Comparison of ENCODE assay signal across 29 cellular contexts in the genomic region with DNA sequence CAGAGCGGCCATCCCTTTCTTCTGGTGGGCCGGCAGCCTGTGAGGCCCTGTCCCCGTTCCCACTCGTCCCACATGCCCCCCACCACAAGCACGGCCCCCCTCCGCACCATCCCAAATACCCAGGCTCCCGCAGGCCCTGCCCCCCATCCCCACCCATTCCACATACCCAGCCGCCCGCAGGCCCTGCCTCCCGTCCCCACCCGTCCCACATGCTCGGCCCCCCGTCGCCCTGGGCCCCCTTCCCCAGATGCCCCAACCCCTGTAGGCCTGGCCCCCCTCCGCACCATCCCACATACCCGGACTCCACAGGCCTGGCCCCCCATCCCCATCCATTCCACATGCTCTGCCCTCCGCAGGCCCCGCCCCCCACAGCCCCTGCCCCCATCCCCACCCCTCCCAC. TPM values are rescaled to one million over a fixed set of nuclear protein-coding genes. Genes with fewer than 3 reads are reported as not detected.
"Had no signal": no experiment of that assay in that cellular context is flagged by ENCODE, and none has a peak within 500 bp of the region (broad histone marks: within the 10 kb centered on the region; RNA-seq: fewer than 3 reads in every experiment).

No MANE protein-coding gene starts in this region.

- H3K27ac ChIP-seq: esophagus squamous epithelium, gastroesophageal sphincter, neural progenitor cell, pancreas, testis, transverse colon had no signal

- H3K9me3 Mint-ChIP-seq: central memory CD8-positive, alpha-beta T cell; dendritic cell treated with granulocyte-macrophage colony-stimulating factor and Interleukin-4, amounts not matched to agents 40 ng/mL and 50 ng/mL, for 4 days; effector memory CD8-positive, alpha-beta T cell; immature natural killer cell; neural progenitor cell; stimulated activated naive CD8-positive, alpha-beta T cell treated with anti-CD3 and anti-CD28 coated beads, Interleukin-15, Interleukin-2, amounts not matched to agents 100 ng/mL and 50 ng/mL, for 24 hours had no signal

- H3K4me3 Mint-ChIP-seq: central memory CD8-positive, alpha-beta T cell; dendritic cell treated with granulocyte-macrophage colony-stimulating factor and Interleukin-4, amounts not matched to agents 40 ng/mL and 50 ng/mL, for 4 days; effector memory CD8-positive, alpha-beta T cell; immature natural killer cell; naive thymus-derived CD8-positive, alpha-beta T cell; neural progenitor cell; stimulated activated naive CD8-positive, alpha-beta T cell treated with anti-CD3 and anti-CD28 coated beads, Interleukin-15, Interleukin-2, amounts not matched to agents 100 ng/mL and 50 ng/mL, for 24 hours had no signal

- H3K4me1 Mint-ChIP-seq: central memory CD8-positive, alpha-beta T cell; immature natural killer cell; neural progenitor cell had no signal

- H3K4me3 ChIP-seq: esophagus squamous epithelium, gastroesophageal sphincter, mucosa of descending colon, neural progenitor cell, pancreas, testis, transverse colon had no signal

- H3K4me1 ChIP-seq: esophagus squamous epithelium, gastroesophageal sphincter, neural progenitor cell, pancreas, testis had no signal

- H3K9me3 ChIP-seq: gastroesophageal sphincter, mucosa of descending colon, pancreas, testis, transverse colon had no signal

- H3K36me3 ChIP-seq: esophagus squamous epithelium, gastroesophageal sphincter, neural progenitor cell, pancreas, transverse colon had no signal

- H3K36me3 Mint-ChIP-seq: immature natural killer cell; naive thymus-derived CD8-positive, alpha-beta T cell; neural progenitor cell had no signal

- H3K27ac Mint-ChIP-seq: dendritic cell treated with granulocyte-macrophage colony-stimulating factor and Interleukin-4, amounts not matched to agents 40 ng/mL and 50 ng/mL, for 4 days; effector memory CD8-positive, alpha-beta T cell; immature natural killer cell; naive thymus-derived CD8-positive, alpha-beta T cell; neural progenitor cell; progenitor cell of endocrine pancreas; stimulated activated naive CD8-positive, alpha-beta T cell treated with anti-CD3 and anti-CD28 coated beads, Interleukin-15, Interleukin-2, amounts not matched to agents 100 ng/mL and 50 ng/mL, for 24 hours had no signal

- ATAC-seq: effector memory CD8-positive, alpha-beta T cell; gastroesophageal sphincter; left colon; mucosa of descending colon; naive thymus-derived CD8-positive, alpha-beta T cell; pancreas; sciatic nerve had no signal

- H3K27me3 ChIP-seq: neural progenitor cell, pancreas, testis, transverse colon had no signal

- H3K27me3 Mint-ChIP-seq: dendritic cell treated with granulocyte-macrophage colony-stimulating factor and Interleukin-4, amounts not matched to agents 40 ng/mL and 50 ng/mL, for 4 days; progenitor cell of endocrine pancreas; stimulated activated naive CD8-positive, alpha-beta T cell treated with anti-CD3 and anti-CD28 coated beads, Interleukin-15, Interleukin-2, amounts not matched to agents 100 ng/mL and 50 ng/mL, for 24 hours had no signal

- DNase-seq: effector memory CD8-positive, alpha-beta T cell; esophagus squamous epithelium; foreskin fibroblast; immature natural killer cell; left colon; mammary epithelial cell; occipital lobe; stimulated activated CD4-positive, alpha-beta T cell treated with anti-CD3 and anti-CD28 coated beads, Interleukin-12 subunit alpha, Interleukin-12 subunit beta, amount 100 ng/mL, for 4 hours; testis; transverse colon had no signal

RNA-seq across cellular contexts. Expression of a gene that starts 11.5 kb away (rescaled TPM):
- total RNA-seq: bronchial epithelial cell; epithelial cell of proximal tubule; esophagus squamous epithelium; gastroesophageal sphincter; mammary epithelial cell; naive thymus-derived CD8-positive, alpha-beta T cell; occipital lobe; renal cortical epithelial cell; subcutaneous adipose tissue; ureter had no signal
- polyA plus RNA-seq: immature natural killer cell; keratinocyte; mammary epithelial cell; naive thymus-derived CD8-positive, alpha-beta T cell had no signal

RNA-seq across cellular contexts. Expression of a gene that starts 12.3 kb away (rescaled TPM):
- total RNA-seq: bronchial epithelial cell; epithelial cell of proximal tubule; esophagus squamous epithelium; gastroesophageal sphincter; liver; mammary epithelial cell; mesenteric fat pad; naive thymus-derived CD8-positive, alpha-beta T cell; occipital lobe; pancreas; progenitor cell of endocrine pancreas; renal cortical epithelial cell; sciatic nerve; skeletal muscle tissue; subcutaneous adipose tissue; transverse colon; ureter had no signal
- polyA plus RNA-seq: immature natural killer cell; keratinocyte; liver; mammary epithelial cell; naive thymus-derived CD8-positive, alpha-beta T cell had no signal
